In genomic region chr9:37913480-37914153, GRCh38 we compare ENCODE assay signal across 8 cellular contexts. TPM values are rescaled to one million over a fixed set of nuclear protein-coding genes. Genes with fewer than 3 reads are reported as not detected.
DNase-seq lines count a peak whose midpoint lies in the region; ATAC-seq and TF ChIP-seq lines count a peak whose summit lies in the region.

No MANE protein-coding gene starts in this region.

- H3K4me3 Mint-ChIP-seq in activated CD4-positive, alpha-beta T cell treated with anti-CD3 and anti-CD28 coated beads, Interleukin-2, amount 10 ng/mL, durations not matched to agents 7 days and 5 days = no peak overlapping the region

- H3K27me3 Mint-ChIP-seq in activated CD4-positive, alpha-beta T cell treated with anti-CD3 and anti-CD28 coated beads, Interleukin-2, amount 10 ng/mL, durations not matched to agents 7 days and 5 days = no peaks in the 10 kb centered on the region

- peak; percentile 85 for TF ChIP-seq CTCF in AG04449 (IDR thresholded peaks at IDR 0.05; ENCODE audit: insufficient read depth, low read length, missing control alignments)

- peak; percentile 84 for ATAC-seq in GM18861 (IDR thresholded peaks at IDR 0.05; ENCODE audit: unreplicated experiment)
- ATAC-seq in HG03378 (IDR thresholded peaks at IDR 0.05; ENCODE audit: unreplicated experiment) = peak; percentile 72

- no peaks in the 10 kb centered on the region for H3K4me1 Mint-ChIP-seq in activated CD4-positive, alpha-beta T cell treated with anti-CD3 and anti-CD28 coated beads, Interleukin-2, amount 10 ng/mL, durations not matched to agents 7 days and 5 days

- no peaks in the 10 kb centered on the region for H3K36me3 Mint-ChIP-seq in activated CD4-positive, alpha-beta T cell treated with anti-CD3 and anti-CD28 coated beads, Interleukin-2, amount 10 ng/mL, durations not matched to agents 7 days and 5 days (ENCODE audit: low read depth)

- CTCF ChIA-PET in AG04449 (lab: Yijun Ruan, JAX) = interaction anchor here (0.6 to 18.1 kb wide), 71 partner anchors 9 to 519 kb away, joined by 3 to 214 read pairs (median 5); partner anchors contain the start of genes ALDH1B1 and SHB
- CTCF ChIA-PET in activated CD4-positive, alpha-beta T cell treated with anti-CD3 and anti-CD28 coated beads, Interleukin-2, amount 10 ng/mL, durations not matched to agents 7 days and 5 days (lab: Charles Lee) = interaction anchor here (0.7 to 1.8 kb wide), 19 partner anchors 8 to 498 kb away, joined by 3 to 11 read pairs (median 4); partner anchors contain the start of genes ALDH1B1 and SHB

- no peak overlapping the region for H3K4me3 ChIP-seq in AG04449 (ENCODE audit: low read depth, low read length)

- H3K27ac Mint-ChIP-seq in activated CD4-positive, alpha-beta T cell treated with anti-CD3 and anti-CD28 coated beads, Interleukin-2, amount 10 ng/mL, durations not matched to agents 7 days and 5 days = no peak overlapping the region

- DNase-seq in AG04449 (ENCODE audit: low read depth, low spot score) (no peak), NCI-H526 treated with DMSO at 0.1 percent for 48 hours (lab: John Stamatoyannopoulos, UW) (peak; percentile 53), ecto neural progenitor cell (ENCODE audit: low spot score) (peak; percentile 94), lung microvascular endothelial cell (ENCODE audit: low read depth in 2 of 2) (peak; percentile 79 to 85)
- DNase-seq in activated CD4-positive, alpha-beta T cell treated with anti-CD3 and anti-CD28 coated beads, Interleukin-2, amount 10 ng/mL, durations not matched to agents 7 days and 5 days = peak; percentile 82
- peak; percentile 73 for DNase-seq in stimulated activated CD8-positive, alpha-beta memory T cell treated with anti-CD3 and anti-CD28 coated beads, Interleukin-15, amount 100 ng/mL, for 24 hours (ENCODE audit: low read depth)

- no peaks in the 10 kb centered on the region for H3K9me3 Mint-ChIP-seq in activated CD4-positive, alpha-beta T cell treated with anti-CD3 and anti-CD28 coated beads, Interleukin-2, amount 10 ng/mL, durations not matched to agents 7 days and 5 days

- POLR2A ChIA-PET in AG04449 (lab: Yijun Ruan, JAX) = interaction anchor here (0.7 to 1.6 kb wide), 4 partner anchors 104 to 350 kb away, joined by 3 to 6 read pairs (median 4); partner anchors contain the start of gene SHB
- POLR2A ChIA-PET in activated CD4-positive, alpha-beta T cell treated with anti-CD3 and anti-CD28 coated beads, Interleukin-2, amount 10 ng/mL, durations not matched to agents 7 days and 5 days (lab: Charles Lee) = interaction anchor here (0.6 kb wide), 1 partner anchor 261 kb away, joined by 3 read pairs; no protein-coding TSS in a partner anchor

RNA-seq across cellular contexts. Expression of gene SLC25A51, which starts 9.7 kb away (rescaled TPM):
- total RNA-seq in activated CD4-positive, alpha-beta T cell treated with anti-CD3 and anti-CD28 coated beads, Interleukin-2, amount 10 ng/mL, durations not matched to agents 7 days and 5 days = 10 to 100 TPM; 30.5 to 36.8 TPM
- 50.8 and 63.9 TPM in 2 replicates for total RNA-seq in lung microvascular endothelial cell
